8 cellular contexts compared by ENCODE assay signal in the genomic region with DNA sequence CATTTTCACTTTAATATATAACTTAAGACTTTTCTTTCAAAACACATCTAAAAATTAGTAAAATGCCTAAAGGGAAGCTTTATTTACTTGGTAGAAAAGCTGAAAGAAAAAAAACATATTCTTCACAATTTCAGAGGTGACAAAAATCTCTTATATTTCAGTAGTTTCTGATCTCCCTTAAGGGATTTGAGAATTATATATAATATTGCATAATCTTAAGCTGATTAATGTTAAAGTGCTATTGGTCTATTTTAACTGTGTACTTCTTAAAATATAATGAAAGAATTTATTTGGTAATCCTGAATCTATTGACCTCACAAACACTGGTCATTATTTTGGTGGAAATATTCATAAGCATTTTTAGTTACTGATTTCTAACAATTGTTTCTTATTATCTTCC. TPM values are rescaled to one million over a fixed set of nuclear protein-coding genes. Genes with fewer than 3 reads are reported as not detected.
DNase-seq lines count a peak whose midpoint lies in the region; ATAC-seq and TF ChIP-seq lines count a peak whose summit lies in the region.

No MANE protein-coding gene starts in this region.

- intact Hi-C loops in adrenal gland (cut with DNase I) (no loop called here), left lung (cut with DNase I) (no loop called here)

- no peak for TF ChIP-seq POLR2A in adrenal gland (IDR thresholded peaks at IDR 0.05)

- no peak for ATAC-seq in activated CD8-positive, alpha-beta memory T cell treated with anti-CD3 and anti-CD28 coated beads, Interleukin-2, amount 10 ng/mL, durations not matched to agents 7 days and 5 days
- no peak for ATAC-seq in left lung
- ATAC-seq in HG03095 (IDR thresholded peaks at IDR 0.05; ENCODE audit: unreplicated experiment), result no peak
- no peak for ATAC-seq in HG03571 (IDR thresholded peaks at IDR 0.05; ENCODE audit: unreplicated experiment)

- H3K4me3 ChIP-seq in adrenal gland, result peak overlapping the region in 3 of 4 donors; percentile 10 to 68 (median 65)
- H3K4me3 ChIP-seq in left lung, result peak overlapping the region; percentile 64 to 70
- peak overlapping the region; percentile 54 for H3K4me3 ChIP-seq in thymus (ENCODE audit: low read length)

- peaks cover 8% of the 10 kb centered on the region for H3K36me3 Mint-ChIP-seq in activated CD8-positive, alpha-beta memory T cell treated with anti-CD3 and anti-CD28 coated beads, Interleukin-2, amount 10 ng/mL, durations not matched to agents 7 days and 5 days

- peak overlapping the region; percentile 96 for H3K27ac Mint-ChIP-seq in activated CD8-positive, alpha-beta memory T cell treated with anti-CD3 and anti-CD28 coated beads, Interleukin-2, amount 10 ng/mL, durations not matched to agents 7 days and 5 days

- TF ChIP-seq CTCF in adrenal gland (IDR thresholded peaks at IDR 0.05) (no peak), left lung (IDR thresholded peaks at IDR 0.05) (no peak)

- CTCF ChIA-PET in activated CD8-positive, alpha-beta memory T cell treated with anti-CD3 and anti-CD28 coated beads, Interleukin-2, amount 10 ng/mL, durations not matched to agents 7 days and 5 days (lab: Charles Lee), result interaction anchor here (1.1 to 20.3 kb wide), 5 partner anchors 15 to 167 kb away, joined by 4 to 424 read pairs (median 14); a partner anchor contains a TSS

- H3K27ac ChIP-seq in adrenal gland (peak overlapping the region; percentile 81 to 98 (median 96)), left lung (peak overlapping the region; percentile 88 to 98), thymus (ENCODE audit: low read depth) (no peak overlapping the region)

- no peak for DNase-seq in activated CD8-positive, alpha-beta memory T cell treated with anti-CD3 and anti-CD28 coated beads, Interleukin-2, amount 10 ng/mL, durations not matched to agents 7 days and 5 days
- no peak for DNase-seq in activated CD8-positive, alpha-beta memory T cell treated with anti-CD3 and anti-CD28 coated beads for 24 hours
- DNase-seq in adrenal gland (no peak), left lung (no peak), cortex of kidney (lab: John Stamatoyannopoulos, UW) (no peak)

- H3K4me1 ChIP-seq in adrenal gland (replicated peaks in 1 of 2) (peaks cover 11 to 42% of the 10 kb centered on the region in 2 donors), left lung (peaks cover 0 to 36% of the 10 kb centered on the region in 2 donors), thymus (ENCODE audit: control insufficient read depth, insufficient read depth, low read length) (peaks cover 2% of the 10 kb centered on the region)

- no peaks in the 10 kb centered on the region for H3K9me3 Mint-ChIP-seq in activated CD8-positive, alpha-beta memory T cell treated with anti-CD3 and anti-CD28 coated beads, Interleukin-2, amount 10 ng/mL, durations not matched to agents 7 days and 5 days (ENCODE audit: low read depth)

- H3K27me3 ChIP-seq in adrenal gland (no peaks in the 10 kb centered on the region), left lung (no peaks in the 10 kb centered on the region), thymus (ENCODE audit: control insufficient read depth, insufficient read depth) (no peaks in the 10 kb centered on the region)

- H3K27me3 Mint-ChIP-seq in activated CD8-positive, alpha-beta memory T cell treated with anti-CD3 and anti-CD28 coated beads, Interleukin-2, amount 10 ng/mL, durations not matched to agents 7 days and 5 days, result no peaks in the 10 kb centered on the region

- peaks cover 37% of the 10 kb centered on the region for H3K4me1 Mint-ChIP-seq in activated CD8-positive, alpha-beta memory T cell treated with anti-CD3 and anti-CD28 coated beads, Interleukin-2, amount 10 ng/mL, durations not matched to agents 7 days and 5 days

- H3K9me3 ChIP-seq in adrenal gland (replicated peaks in 1 of 3) (no peaks in the 10 kb centered on the region), left lung (no peaks in the 10 kb centered on the region), thymus (ENCODE audit: control insufficient read depth) (no peaks in the 10 kb centered on the region)

- H3K36me3 ChIP-seq in adrenal gland (replicated peaks in 1 of 2) (peaks cover 0 to 7% of the 10 kb centered on the region in 2 donors), left lung (peaks cover 0 to 4% of the 10 kb centered on the region in 2 donors), thymus (ENCODE audit: control insufficient read depth, insufficient read depth) (no peaks in the 10 kb centered on the region)

- H3K4me3 Mint-ChIP-seq in activated CD8-positive, alpha-beta memory T cell treated with anti-CD3 and anti-CD28 coated beads, Interleukin-2, amount 10 ng/mL, durations not matched to agents 7 days and 5 days, result peak overlapping the region; percentile 97

RNA-seq across cellular contexts. Expression of a gene that starts 1.2 kb away (rescaled TPM):
- total RNA-seq in activated CD8-positive, alpha-beta memory T cell treated with anti-CD3 and anti-CD28 coated beads, Interleukin-2, amount 10 ng/mL, durations not matched to agents 7 days and 5 days, result 10 to 100 TPM; 34.7 to 35.9 TPM
- total RNA-seq in adrenal gland (10 to 100 TPM; 36.5 to 77.6 (median 52.1) TPM), left lung (10 to 100 TPM; 36.7 to 41.7 TPM)
- polyA plus RNA-seq in adrenal gland (10 to 100 TPM; 49.2 to 67.4 (median 59.2) TPM), thymus (26.1 TPM)

RNA-seq across cellular contexts. Expression of a gene that starts 55.8 kb away (rescaled TPM):
- 10 to 100 TPM; 16.4 to 19.7 TPM for total RNA-seq in activated CD8-positive, alpha-beta memory T cell treated with anti-CD3 and anti-CD28 coated beads, Interleukin-2, amount 10 ng/mL, durations not matched to agents 7 days and 5 days
- total RNA-seq in adrenal gland (10 to 100 TPM; 14.4 to 45.7 (median 24.8) TPM), left lung (10 to 100 TPM; 20.9 to 31.7 TPM)
- polyA plus RNA-seq in adrenal gland (10 to 100 TPM in 2 of 3 donors, 1 to 10 TPM in 1; 5.7 to 18.4 (median 10.2) TPM), thymus (2.8 TPM)
